8 cellular contexts compared by ENCODE assay signal in the genomic region with DNA sequence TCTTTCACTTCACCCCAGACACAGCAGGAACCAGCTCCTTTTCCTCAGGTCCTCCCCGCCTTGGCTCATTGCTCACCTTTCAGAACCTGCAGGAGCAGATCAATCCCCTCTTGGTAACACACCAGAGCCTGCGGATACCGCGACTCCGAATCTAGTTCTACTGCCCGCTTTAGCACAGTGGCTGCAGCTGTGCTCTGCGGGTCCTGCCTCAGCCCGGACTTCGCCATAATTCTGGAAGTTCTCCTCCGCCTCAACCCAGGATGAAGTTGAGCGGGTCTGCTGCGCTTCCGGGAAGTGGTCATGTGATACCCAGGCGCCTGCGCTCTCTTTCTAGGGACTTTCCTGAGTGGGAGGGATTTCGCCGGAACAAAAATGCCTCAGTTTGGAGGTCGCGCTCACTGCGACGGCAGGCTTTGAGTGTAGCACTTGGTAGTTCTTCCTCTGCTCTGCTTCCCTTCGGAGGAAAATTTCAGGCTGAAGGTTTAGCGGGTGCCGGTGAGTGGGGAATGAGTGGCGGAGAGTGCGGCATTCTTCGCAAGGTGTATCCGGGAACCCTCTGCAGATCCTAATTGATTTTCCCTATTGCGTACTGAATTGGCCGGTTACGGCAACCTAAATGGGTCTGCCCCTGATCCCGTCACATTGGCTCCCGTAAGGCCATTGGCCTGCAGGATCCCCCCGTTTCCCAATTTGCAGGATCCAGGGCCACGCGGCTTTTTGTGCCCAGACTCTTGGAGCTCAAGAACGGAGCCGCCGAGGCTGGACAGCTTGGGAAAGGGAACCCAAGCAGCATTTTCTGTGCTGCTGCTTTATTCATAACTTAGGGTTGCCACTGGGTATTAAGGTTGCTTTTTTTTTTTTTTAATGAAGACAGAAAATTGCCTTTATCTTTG. TPM values are rescaled to one million over a fixed set of nuclear protein-coding genes. Genes with fewer than 3 reads are reported as not detected.
A peak's percentile ranks its signal among the peaks of the same experiment; 100 is the strongest.
DNase-seq lines count a peak whose midpoint lies in the region; ATAC-seq, FAIRE-seq and TF ChIP-seq lines count a peak whose summit lies in the region.

TSS of gene MITD1 (minus strand) at position 304 of the 893 bp plus-strand sequence. CDS start at position 227, 77 bp downstream.
TSS of gene MRPL30 (plus strand) at position 430 of the 893 bp plus-strand sequence. CDS start 5,020 bp downstream, outside the sequence.

- H3K79me1 ChIP-seq in H1 (ENCODE audit: low read depth, low read length): no peaks in the 10 kb centered on the region

- H3K4me2 ChIP-seq in H1 (ENCODE audit: insufficient read depth in 1 of 2, low read depth in 2 of 2, low read length in 2 of 2): peak within 1 kb of the TSS; percentile 65 to 68

- peak within 1 kb of the TSS; percentile 94 for H4K91ac ChIP-seq in H1 (replicated peaks; ENCODE audit: insufficient read length, low read length)

- peak; percentile 86 to 99 for TF ChIP-seq POLR2A in H1 (IDR thresholded peaks at IDR 0.05; ENCODE audit: control extremely low read depth in 1 of 2, low read depth in 2 of 2, low read length in 2 of 2)

- FAIRE-seq in HTR-8/SVneo (lab: Jason Lieb, UNC) (peak; percentile 82), H1 (lab: Jason Lieb, UNC) (peak; percentile 57)

- H3K18ac ChIP-seq in H1 (ENCODE audit: extremely low read depth, low read length): peak within 1 kb of the TSS; percentile 92

- WGBS in H1 (ENCODE audit: extremely low coverage in 1 of 2, insufficient coverage in 1 of 2, insufficient read length in 1 of 2, insufficient replicate concordance in 2 of 2, low coverage in 1 of 2, low lambda C conversion rate in 2 of 2, missing lambda C conversion rate in 1 of 2), 2 experiments: 1% methylated on average over 39 of the region's 39 CpGs; no CpG with 5 or more reads in 1 of the 2 experiments

- H4K8ac ChIP-seq in H1 (ENCODE audit: extremely low read depth, insufficient read depth, low read length): peak within 1 kb of the TSS; percentile 82; the same call in 1 of the 2 replicates

- DNase-seq in COLO829 (ENCODE audit: low spot score) (peak; percentile 88), HTR-8/SVneo (ENCODE audit: insufficient read length, low spot score) (peak; percentile 97), NOMO-1 treated with dmso at 0.1 percent for 144 hours (lab: John Stamatoyannopoulos, UW; ENCODE audit: unreplicated experiment) (peak; percentile 89), H1 (ENCODE audit: low read depth in 1 of 2, low spot score in 2 of 2) (peak; percentile 76 to 86), memory B cell (ENCODE audit: low spot score in 2 of 2) (peak; percentile 88 to 91)
- DNase-seq in activated CD8-positive, alpha-beta memory T cell treated with anti-CD3 and anti-CD28 coated beads for 48 hours (ENCODE audit: low read depth in 2 of 3, low spot score in 2 of 3): peak; percentile 59 to 75 (median 72)
- DNase-seq in stimulated activated CD8-positive, alpha-beta memory T cell treated with anti-CD3 and anti-CD28 coated beads, Interleukin-12 subunit alpha, Interleukin-12 subunit beta, amount 100 ng/mL, for 24 hours (ENCODE audit: extremely low read depth): peak; percentile 72

- H3K79me2 ChIP-seq in H1 (ENCODE audit: control insufficient read depth in 1 of 2, insufficient read depth in 2 of 2, low read length in 2 of 2): peaks cover 7 to 75% of the 10 kb centered on the region in 2 experiments

- H2BK15ac ChIP-seq in H1 (ENCODE audit: low read length): no peak within 1 kb of the TSS

- POLR2A ChIA-PET in H1 (lab: Charles Lee; ENCODE audit: partially characterized antibody): interaction anchor here (0.5 to 3.4 kb wide), 24 partner anchors 8 to 1334 kb away, joined by 3 to 19 read pairs (median 4); partner anchors contain the start of genes C2orf15, EIF5B, LIPT1 and TSGA10

- no peak for TF ChIP-seq RAD21 in H1 (IDR thresholded peaks at IDR 0.05 in 1 of 2, conservative IDR thresholded peaks at IDR 0.05 in 1 of 2; ENCODE audit: low read depth in 2 of 2, low read length in 2 of 2)

- H2BK120ac ChIP-seq in H1 (replicated peaks; ENCODE audit: low read depth, low read length): no peak within 1 kb of the TSS

- no peak within 1 kb of the TSS for H2AK5ac ChIP-seq in H1 (ENCODE audit: low read depth, low read length)

- peak within 1 kb of the TSS; percentile 81 to 95 (median 89) for H3K4me3 ChIP-seq in H1 (ENCODE audit: extremely low read depth in 1 of 4, insufficient read depth in 2 of 4, low read depth in 3 of 4, low read length in 4 of 4)

- H3K27me3 ChIP-seq in H1 (replicated peaks in 1 of 4; ENCODE audit: control insufficient read depth in 3 of 4, extremely low read depth in 1 of 4, insufficient read depth in 3 of 4, low read length in 3 of 4): no peaks in the 10 kb centered on the region

- H3K27ac Mint-ChIP-seq in memory B cell: peak within 1 kb of the TSS; percentile 98

- no peaks in the 10 kb centered on the region for H3K9me3 Mint-ChIP-seq in memory B cell

- peak within 1 kb of the TSS; percentile 81 for H3K27ac ChIP-seq in H1 (ENCODE audit: low read depth, low read length)

- H3K9ac ChIP-seq in H1 (replicated peaks in 1 of 4; ENCODE audit: extremely low read depth in 1 of 4, low read depth in 3 of 4, low read length in 3 of 4): peak within 1 kb of the TSS; percentile 58 to 86 (median 78)

- H3K14ac ChIP-seq in H1 (ENCODE audit: insufficient read length): no peak within 1 kb of the TSS

- peak within 1 kb of the TSS; percentile 65 for H3K56ac ChIP-seq in H1 (replicated peaks; ENCODE audit: insufficient read length, low read depth, low read length)

- peaks cover 9% of the 10 kb centered on the region for H3K36me3 Mint-ChIP-seq in memory B cell

- no peak within 1 kb of the TSS for H3K23ac ChIP-seq in H1 (ENCODE audit: insufficient read length)

- H3K27me3 Mint-ChIP-seq in memory B cell: no peaks in the 10 kb centered on the region

- CTCF ChIA-PET in H1 (lab: Charles Lee; ENCODE audit: partially characterized antibody): interaction anchor here (0.7 to 2.2 kb wide), 14 partner anchors 10 to 157 kb away, joined by 3 to 7 read pairs (median 3); partner anchors contain the start of gene TXNDC9

- H2AFZ ChIP-seq in H1 (ENCODE audit: low read length): peak within 1 kb of the TSS; percentile 91

- no peak within 1 kb of the TSS for H2BK5ac ChIP-seq in H1 (ENCODE audit: low read depth, low read length)

- no peaks in the 10 kb centered on the region; a peak in 2 of 8 replicates for H3K36me3 ChIP-seq in H1 (ENCODE audit: control insufficient read depth in 2 of 4, insufficient read depth in 4 of 4, low read length in 3 of 4)

- no peak within 1 kb of the TSS; the same call in 1 of the 2 replicates for H2BK12ac ChIP-seq in H1 (ENCODE audit: low read depth, low read length)

- TF ChIP-seq CTCF in H1 (IDR thresholded peaks at IDR 0.05; ENCODE audit: control extremely low read depth in 1 of 3, insufficient read depth in 1 of 3, low read depth in 1 of 3, low read length in 3 of 3): no peak

- peak within 1 kb of the TSS; percentile 51 for H4K5ac ChIP-seq in H1 (ENCODE audit: insufficient read length, low read depth, low read length)

- H4K20me1 ChIP-seq in H1 (replicated peaks in 1 of 2; ENCODE audit: control insufficient read depth in 1 of 2, insufficient read depth in 2 of 2, low read length in 2 of 2): peaks cover 1 to 2% of the 10 kb centered on the region in 2 experiments

- peaks cover 0 to 2% (median 0%) of the 10 kb centered on the region in 4 experiments; a peak in 3 of 7 replicates for H3K4me1 ChIP-seq in H1 (replicated peaks in 1 of 4; ENCODE audit: control insufficient read depth in 3 of 4, insufficient read depth in 4 of 4, low read length in 3 of 4)

- no peak within 1 kb of the TSS for H2BK20ac ChIP-seq in H1 (ENCODE audit: low read length)

- ATAC-seq in GM21367 (IDR thresholded peaks at IDR 0.05; ENCODE audit: unreplicated experiment) (peak; percentile 84), memory B cell (ENCODE audit: low read depth) (peak; percentile 95)

- H3K4ac ChIP-seq in H1 (replicated peaks; ENCODE audit: insufficient read length, low read depth, low read length): no peak within 1 kb of the TSS

- H3K4me1 Mint-ChIP-seq in memory B cell: peaks cover 41% of the 10 kb centered on the region

- H3K23me2 ChIP-seq in H1 (ENCODE audit: low read depth, low read length): peaks cover 4% of the 10 kb centered on the region

- no peaks in the 10 kb centered on the region for H3K9me3 ChIP-seq in H1 (ENCODE audit: insufficient read depth in 2 of 2, low read depth in 1 of 2, low read length in 1 of 2)

- peak in 1 of 2 experiments; percentile 80; a peak in 1 of 3 replicates for TF ChIP-seq EP300 in H1 (IDR thresholded peaks at IDR 0.05; ENCODE audit: borderline replicate concordance in 1 of 2, low read depth in 2 of 2, low read length in 2 of 2)

- peak within 1 kb of the TSS; percentile 93 for H3K4me3 Mint-ChIP-seq in memory B cell

TF ChIP-seq in H1, 55 proteins besides CTCF, POLR2A, EP300 and RAD21 (continues in another document):
- TF ChIP-seq E2F6 (IDR thresholded peaks at IDR 0.05) (peak; percentile 94), TEAD4 (IDR thresholded peaks at IDR 0.05; ENCODE audit: low read depth, low read length) (no peak), BCL11A (IDR thresholded peaks at IDR 0.05; ENCODE audit: low read depth in 2 of 2, low read length in 2 of 2) (no peak)

RNA-seq across cellular contexts. Expression of gene MITD1, which starts in this region (rescaled TPM):
- 31.7 and 36.2 TPM in 2 replicates for total RNA-seq in H1 (2021; fragmentation: NEBNext Ultra II Directional; extraction: Animal tissue kit (Norgen Biotek cat#: 25700))
- 8.9 and 15.2 TPM in 2 replicates for polyA plus RNA-seq in H1 (2011; rRNA removed)
- polyA plus RNA-seq in H1 (2011; cell fraction: cytosol; rRNA removed): 34.1 TPM
- 5.6 TPM for polyA plus RNA-seq in H1 (2011; cell fraction: nucleus; rRNA removed)
- 34.6 to 44.8 TPM (median 38.2 TPM) in 4 replicates for polyA plus RNA-seq in H1 (2012, experiment 1 of 2)
- polyA plus RNA-seq in H1 (2012, experiment 2 of 2): 14.9 TPM
- polyA plus RNA-seq in H1 (2013, experiment 1 of 2): 69.3 TPM
- polyA plus RNA-seq in H1 (2013, experiment 2 of 2): 69.0 TPM
- polyA minus RNA-seq in H1 (2011; rRNA and poly(A)+ RNA removed): 3.0 and 3.5 TPM in 2 replicates
- 7.7 TPM for polyA minus RNA-seq in H1 (2011; cell fraction: cytosol; rRNA and poly(A)+ RNA removed)
- 7.9 TPM for polyA minus RNA-seq in H1 (2011; cell fraction: nucleus; rRNA and poly(A)+ RNA removed)

RNA-seq across cellular contexts. Expression of gene MRPL30, which starts in this region (rescaled TPM):
- total RNA-seq in H1 (2021; fragmentation: NEBNext Ultra II Directional; extraction: Animal tissue kit (Norgen Biotek cat#: 25700)): 43.4 and 46.2 TPM in 2 replicates
- polyA plus RNA-seq in H1 (2011; rRNA removed): 15.5 and 22.3 TPM in 2 replicates
- polyA plus RNA-seq in H1 (2011; cell fraction: cytosol; rRNA removed): 25.3 TPM
- 9.8 TPM for polyA plus RNA-seq in H1 (2011; cell fraction: nucleus; rRNA removed)
- 30.1 to 52.5 TPM (median 32.2 TPM) in 4 replicates for polyA plus RNA-seq in H1 (2012, experiment 1 of 2)
- 16.5 TPM for polyA plus RNA-seq in H1 (2012, experiment 2 of 2)
- 31.1 TPM for polyA plus RNA-seq in H1 (2013, experiment 1 of 2)
- 32.2 TPM for polyA plus RNA-seq in H1 (2013, experiment 2 of 2)
- 15.8 and 26.6 TPM in 2 replicates for polyA minus RNA-seq in H1 (2011; rRNA and poly(A)+ RNA removed)
- 17.7 TPM for polyA minus RNA-seq in H1 (2011; cell fraction: cytosol; rRNA and poly(A)+ RNA removed)
- 11.7 TPM for polyA minus RNA-seq in H1 (2011; cell fraction: nucleus; rRNA and poly(A)+ RNA removed)

Comparison
In these comparisons a context has a peak if more than half of its experiments do, and no peak if none do; other contexts are left out.
1. Peak in every context shown above with its lines: DNase-seq, ATAC-seq, H3K4me3 ChIP-seq and H3K27ac ChIP-seq.